Comparison of ENCODE assay signal across 18 cellular contexts in genomic region chr11:10019906-10020682, GRCh38.
DNase-seq lines count a peak whose midpoint lies in the region; ATAC-seq, FAIRE-seq and TF ChIP-seq lines count a peak whose summit lies in the region.
"Had no signal": no experiment of that assay in that cellular context is flagged by ENCODE, and none has a peak within 500 bp of the region (broad histone marks: within the 10 kb centered on the region; RNA-seq: fewer than 3 reads in every experiment).

No MANE protein-coding gene starts in this region.

- H3K4me3 ChIP-seq in Jurkat, Clone E6-1 (ENCODE audit: low read length): no peak overlapping the region
- H3K4me3 ChIP-seq in K562: no peak overlapping the region
- H3K4me3 ChIP-seq: BLaER1, SJSA1, tibial nerve had no signal

- peaks cover 3% of the 10 kb centered on the region for H3K36me3 Mint-ChIP-seq in neural crest cell (ENCODE audit: low read depth)
- H3K36me3 Mint-ChIP-seq: activated CD8-positive, alpha-beta memory T cell treated with anti-CD3 and anti-CD28 coated beads, Interleukin-2, amount 10 ng/mL, durations not matched to agents 7 days and 5 days; activated naive CD4-positive, alpha-beta T cell treated with anti-CD3 and anti-CD28 coated beads, Interleukin-2, amount 50 U/mL, for 72 hours had no signal

- H3K9ac ChIP-seq in K562 (ENCODE audit: insufficient read depth in 1 of 2, low read depth in 2 of 2, low read length in 2 of 2): no peak overlapping the region
- H3K9ac ChIP-seq: BLaER1 had no signal

- H3K36me3 ChIP-seq in K562 (ENCODE audit: control insufficient read depth, insufficient read depth, low read length): no peaks in the 10 kb centered on the region
- H3K36me3 ChIP-seq: BLaER1, SJSA1, tibial nerve, WERI-Rb-1 had no signal

- no TSS peak for BruUV-seq in K562 (replicated peaks; lab: Mats Ljungman, UMichigan)

- DNase-seq in CMK (ENCODE audit: low read depth) (peak; percentile 8), K562 (ENCODE audit: extremely low read depth in 1 of 4, low spot score in 3 of 4) (no peak), neural crest cell (ENCODE audit: low read depth, low spot score) (no peak), H4 (ENCODE audit: low spot score) (no peak), D341Med (ENCODE audit: low spot score) (no peak), NCI-H524 (lab: John Stamatoyannopoulos, UW) (no peak)
- DNase-seq in Jurkat, Clone E6-1 (ENCODE audit: low read depth, low spot score): peak; percentile 47
- DNase-seq: activated CD8-positive, alpha-beta memory T cell treated with anti-CD3 and anti-CD28 coated beads, Interleukin-2, amount 10 ng/mL, durations not matched to agents 7 days and 5 days; endodermal cell; foreskin melanocyte; stimulated activated CD4-positive, alpha-beta T cell treated with anti-CD3 and anti-CD28 coated beads, Interleukin-1b, Interleukin-23, amount 100 ng/mL, for 48 hours; WERI-Rb-1 had no signal

- no peaks in the 10 kb centered on the region for H4K20me1 ChIP-seq in K562 (replicated peaks; ENCODE audit: control insufficient read depth, insufficient read depth, low read length)
- H4K20me1 ChIP-seq: BLaER1 had no signal

- no peaks in the 10 kb centered on the region for H3K9me1 ChIP-seq in K562 (ENCODE audit: control insufficient read depth, insufficient read depth, low read length)

- TF ChIP-seq RAD21 in K562 (CRISPR knock-in tag; conservative IDR thresholded peaks at IDR 0.05 in 1 of 2, IDR thresholded peaks at IDR 0.05 in 1 of 2): no peak

- H3K4me1 ChIP-seq in K562 (replicated peaks in 1 of 2; ENCODE audit: control insufficient read depth in 2 of 2, insufficient read depth in 2 of 2, low read length in 2 of 2): peaks cover 0 to 3% of the 10 kb centered on the region in 2 experiments; a peak in 1 of 5 replicates

- H3K27me3 ChIP-seq in K562 (ENCODE audit: control insufficient read depth in 2 of 2, insufficient read depth in 2 of 2, low read length in 2 of 2): no peaks in the 10 kb centered on the region
- H3K27me3 ChIP-seq: BLaER1, SJSA1, tibial nerve had no signal

- H3K27ac ChIP-seq in K562 (ENCODE audit: extremely low read depth, low read depth, low read length): no peak overlapping the region
- H3K27ac ChIP-seq: BLaER1, SJSA1, tibial nerve, WERI-Rb-1 had no signal

- FAIRE-seq in K562 (lab: Jason Lieb, UNC): no peak

- WGBS in K562 (ENCODE audit: insufficient coverage, low coverage, missing lambda C conversion rate): 34% methylated on average over 7 of the region's 7 CpGs

- H3K27me3 Mint-ChIP-seq in neural crest cell (ENCODE audit: low read depth): no peaks in the 10 kb centered on the region
- H3K27me3 Mint-ChIP-seq: activated CD8-positive, alpha-beta memory T cell treated with anti-CD3 and anti-CD28 coated beads, Interleukin-2, amount 10 ng/mL, durations not matched to agents 7 days and 5 days; IgD-negative memory B cell had no signal

- POLR2A ChIA-PET in K562 (lab: Yijun Ruan, JAX): interaction anchor here (0.6 kb wide), 1 partner anchor 70 kb away, joined by 3 read pairs; no protein-coding TSS in a partner anchor

- intact Hi-C loops in K562 (cut with micrococcal nuclease): no loop called here

- TF ChIP-seq EP300 in K562 (IDR thresholded peaks at IDR 0.05; ENCODE audit: low read length): no peak

- CTCF ChIA-PET in K562 (lab: Yijun Ruan, JAX; ENCODE audit: low intra/inter-chr PET ratio): no interaction called here

- H3K4me1 Mint-ChIP-seq in neural crest cell: peaks cover 15% of the 10 kb centered on the region
- H3K4me1 Mint-ChIP-seq: IgD-negative memory B cell had no signal

- H3K4me2 ChIP-seq in K562 (ENCODE audit: insufficient read depth, low read length): no peak overlapping the region
- H3K4me2 ChIP-seq: BLaER1 had no signal

- ATAC-seq in K562 (no peak), HG03097 (IDR thresholded peaks at IDR 0.05; ENCODE audit: low FRiP score, unreplicated experiment) (no peak)
- ATAC-seq: activated CD8-positive, alpha-beta memory T cell treated with anti-CD3 and anti-CD28 coated beads, Interleukin-2, amount 10 ng/mL, durations not matched to agents 7 days and 5 days; activated naive CD4-positive, alpha-beta T cell treated with anti-CD3 and anti-CD28 coated beads, Interleukin-2, amount 50 U/mL, for 72 hours had no signal

- in situ Hi-C loops in K562 (cut with MboI): no loop called here

- TF ChIP-seq CTCF in K562 (IDR thresholded peaks at IDR 0.05 in 2 of 3, conservative IDR thresholded peaks at IDR 0.05 in 1 of 3; ENCODE audit: insufficient read depth in 2 of 3, low read depth in 1 of 3, low read length in 3 of 3) (no peak), neural crest cell (conservative IDR thresholded peaks at IDR 0.05) (no peak)

- H3K9me3 ChIP-seq in K562 (replicated peaks; ENCODE audit: control insufficient read depth, insufficient read depth, low read depth, low read length): no peaks in the 10 kb centered on the region
- H3K9me3 ChIP-seq: BLaER1, SJSA1, tibial nerve had no signal

- H2AFZ ChIP-seq in K562 (ENCODE audit: low read depth, low read length): no peak overlapping the region

- H3K27ac Mint-ChIP-seq in neural crest cell (ENCODE audit: unreplicated experiment): peak overlapping the region; percentile 72
- H3K27ac Mint-ChIP-seq: activated CD8-positive, alpha-beta memory T cell treated with anti-CD3 and anti-CD28 coated beads, Interleukin-2, amount 10 ng/mL, durations not matched to agents 7 days and 5 days; activated naive CD4-positive, alpha-beta T cell treated with anti-CD3 and anti-CD28 coated beads, Interleukin-2, amount 50 U/mL, for 72 hours; endodermal cell had no signal

- H3K9me3 Mint-ChIP-seq in neural crest cell: no peaks in the 10 kb centered on the region
- H3K9me3 Mint-ChIP-seq: activated naive CD4-positive, alpha-beta T cell treated with anti-CD3 and anti-CD28 coated beads, Interleukin-2, amount 50 U/mL, for 72 hours; endodermal cell; IgD-negative memory B cell had no signal

- H3K79me2 ChIP-seq in K562 (ENCODE audit: control insufficient read depth, insufficient read depth, low read length): no peaks in the 10 kb centered on the region

- no peak for TF ChIP-seq POLR2A in K562 (conservative IDR thresholded peaks at IDR 0.05)

- H3K4me3 Mint-ChIP-seq in neural crest cell: no peak overlapping the region
- H3K4me3 Mint-ChIP-seq: activated CD8-positive, alpha-beta memory T cell treated with anti-CD3 and anti-CD28 coated beads, Interleukin-2, amount 10 ng/mL, durations not matched to agents 7 days and 5 days; endodermal cell; IgD-negative memory B cell had no signal

TF ChIP-seq in K562, 482 proteins besides CTCF, POLR2A, EP300 and RAD21:
- TF ChIP-seq NFIC (IDR thresholded peaks at IDR 0.05) (peak; percentile 52), SAFB2 (IDR thresholded peaks at IDR 0.05; ENCODE audit: borderline replicate concordance, low read depth, low read length, severe bottlenecking) (no peak)

Comparison
In these comparisons a context has a peak if more than half of its experiments do, and no peak if none do; other contexts are left out.
1. DNase-seq: peak in CMK (single experiment) and Jurkat, Clone E6-1 (single experiment); none in K562 (0 of 4), neural crest cell (single experiment), H4 (single experiment), D341Med (single experiment) and NCI-H524 (0 of 2).